ENCODE assay signal across 1 cellular context in the genomic region with DNA sequence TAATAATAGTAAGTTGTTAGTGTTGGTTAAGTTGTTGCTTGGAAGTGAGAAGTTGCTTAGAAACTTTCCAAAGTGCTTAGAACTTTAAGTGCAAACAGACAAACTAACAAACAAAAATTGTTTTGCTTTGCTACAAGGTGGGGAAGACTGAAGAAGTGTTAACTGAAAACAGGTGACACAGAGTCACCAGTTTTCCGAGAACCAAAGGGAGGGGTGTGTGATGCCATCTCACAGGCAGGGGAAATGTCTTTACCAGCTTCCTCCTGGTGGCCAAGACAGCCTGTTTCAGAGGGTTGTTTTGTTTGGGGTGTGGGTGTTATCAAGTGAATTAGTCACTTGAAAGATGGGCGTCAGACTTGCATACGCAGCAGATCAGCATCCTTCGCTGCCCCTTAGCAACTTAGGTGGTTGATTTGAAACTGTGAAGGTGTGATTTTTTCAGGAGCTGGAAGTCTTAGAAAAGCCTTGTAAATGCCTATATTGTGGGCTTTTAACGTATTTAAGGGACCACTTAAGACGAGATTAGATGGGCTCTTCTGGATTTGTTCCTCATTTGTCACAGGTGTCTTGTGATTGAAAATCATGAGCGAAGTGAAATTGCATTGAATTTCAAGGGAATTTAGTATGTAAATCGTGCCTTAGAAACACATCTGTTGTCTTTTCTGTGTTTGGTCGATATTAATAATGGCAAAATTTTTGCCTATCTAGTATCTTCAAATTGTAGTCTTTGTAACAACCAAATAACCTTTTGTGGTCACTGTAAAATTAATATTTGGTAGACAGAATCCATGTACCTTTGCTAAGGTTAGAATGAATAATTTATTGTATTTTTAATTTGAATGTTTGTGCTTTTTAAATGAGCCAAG.
TF ChIP-seq lines count a peak whose summit lies in the region.

No MANE protein-coding gene starts in this region.

TF ChIP-seq in K562, 482 proteins besides CTCF, POLR2A, EP300 and RAD21 (continued from another document and continues in another):
- TF ChIP-seq CREB1 (IDR thresholded peaks at IDR 0.05) (no peak), CREB1 (CRISPR knock-in tag; IDR thresholded peaks at IDR 0.05) (0 out of 2 replicates have a peak, but pooled peaks have one; percentile 44), CHD1 (IDR thresholded peaks at IDR 0.05; ENCODE audit: low read length) (peak; percentile 100), KLF13 (tag; IDR thresholded peaks at IDR 0.05; ENCODE audit: borderline replicate concordance, low read depth) (no peak), ZNF316 (IDR thresholded peaks at IDR 0.05) (peak; percentile 63), XRCC3 (IDR thresholded peaks at IDR 0.05) (no peak), RBM39 (optimal IDR thresholded peaks at IDR 0.05; ENCODE audit: low read depth, low read length) (peak; percentile 95), ELF2 (CRISPR knock-in tag; IDR thresholded peaks at IDR 0.05) (0 out of 2 replicates have a peak, but pooled peaks have one; percentile 10), ERF (CRISPR knock-in tag; IDR thresholded peaks at IDR 0.05) (peak; percentile 56; the same call in 1 of the 2 replicates), MAZ (CRISPR knock-in tag; conservative IDR thresholded peaks at IDR 0.05 in 1 of 2, IDR thresholded peaks at IDR 0.05 in 1 of 2) (peak in 1 of 2 experiments; percentile 33; a peak in 2 of 4 replicates), OTX1 (CRISPR knock-in tag; IDR thresholded peaks at IDR 0.05) (peak; percentile 5; the same call in 1 of the 2 replicates), ZNF121 (CRISPR knock-in tag; conservative IDR thresholded peaks at IDR 0.05) (no peak), ZNF224 (CRISPR knock-in tag; IDR thresholded peaks at IDR 0.05) (no peak), RHOXF2B (CRISPR knock-in tag; conservative IDR thresholded peaks at IDR 0.05) (no peak), SNRNP70 (optimal IDR thresholded peaks at IDR 0.05; ENCODE audit: low read depth, low read length) (peak; percentile 91), POLR2AphosphoS5 (IDR thresholded peaks at IDR 0.05; ENCODE audit: control insufficient read depth, insufficient read depth, low read depth, low read length) (peak; percentile 96), KLF16 (IDR thresholded peaks at IDR 0.05) (no peak), JUND (IDR thresholded peaks at IDR 0.05; ENCODE audit: borderline replicate concordance, low read depth, low read length) (0 out of 2 replicates have a peak, but pooled peaks have one; percentile 9), JUND (tag; IDR thresholded peaks at IDR 0.05; ENCODE audit: borderline replicate concordance, low read depth, low read length) (no peak), NR2C1 (IDR thresholded peaks at IDR 0.05) (no peak), NR2C1 (tag; IDR thresholded peaks at IDR 0.05) (no peak), RCOR1 (IDR thresholded peaks at IDR 0.05; ENCODE audit: borderline replicate concordance in 1 of 2, low read depth in 2 of 2, low read length in 2 of 2) (no peak; a peak in 1 of 4 replicates), TRIM24 (IDR thresholded peaks at IDR 0.05) (no peak), THRAP3 (IDR thresholded peaks at IDR 0.05; ENCODE audit: borderline replicate concordance) (peak; percentile 54; the same call in 1 of the 2 replicates), MAFF (IDR thresholded peaks at IDR 0.05; ENCODE audit: low read length) (peak; percentile 39), HNRNPUL1 (IDR thresholded peaks at IDR 0.05; ENCODE audit: low read length) (peak; percentile 93), FOXK1 (CRISPR knock-in tag; IDR thresholded peaks at IDR 0.05; ENCODE audit: borderline replicate concordance) (peak; percentile 88; the same call in 1 of the 2 replicates), JUN (IDR thresholded peaks at IDR 0.05; ENCODE audit: borderline replicate concordance, low read depth, low read length) (0 out of 2 replicates have a peak, but pooled peaks have one; percentile 18), JUN (CRISPR knock-in tag; IDR thresholded peaks at IDR 0.05; ENCODE audit: borderline replicate concordance) (no peak), TGIF2 (CRISPR knock-in tag; IDR thresholded peaks at IDR 0.05) (no peak; the same call in 1 of the 2 replicates), SIRT6 (IDR thresholded peaks at IDR 0.05; ENCODE audit: low read depth, low read length) (peak; percentile 72), CBX1 (IDR thresholded peaks at IDR 0.05; ENCODE audit: low read depth) (no peak), SMAD1 (IDR thresholded peaks at IDR 0.05; ENCODE audit: low read depth, low read length, partially characterized antibody) (peak; percentile 11), SRF (CRISPR knock-in tag; IDR thresholded peaks at IDR 0.05) (peak in 1 of 2 experiments; percentile 46; a peak in 1 of 4 replicates), SAFB2 (IDR thresholded peaks at IDR 0.05; ENCODE audit: borderline replicate concordance, low read depth, low read length, severe bottlenecking) (no peak), U2AF2 (optimal IDR thresholded peaks at IDR 0.05; ENCODE audit: low read depth, low read length) (no peak), NONO (IDR thresholded peaks at IDR 0.05; ENCODE audit: low read depth in 2 of 2, low read length in 1 of 2) (0 out of 4 replicates have a peak, but pooled peaks of 1 of the 2 experiments have one; percentile 5)
- TF ChIP-seq, protein P1, sequence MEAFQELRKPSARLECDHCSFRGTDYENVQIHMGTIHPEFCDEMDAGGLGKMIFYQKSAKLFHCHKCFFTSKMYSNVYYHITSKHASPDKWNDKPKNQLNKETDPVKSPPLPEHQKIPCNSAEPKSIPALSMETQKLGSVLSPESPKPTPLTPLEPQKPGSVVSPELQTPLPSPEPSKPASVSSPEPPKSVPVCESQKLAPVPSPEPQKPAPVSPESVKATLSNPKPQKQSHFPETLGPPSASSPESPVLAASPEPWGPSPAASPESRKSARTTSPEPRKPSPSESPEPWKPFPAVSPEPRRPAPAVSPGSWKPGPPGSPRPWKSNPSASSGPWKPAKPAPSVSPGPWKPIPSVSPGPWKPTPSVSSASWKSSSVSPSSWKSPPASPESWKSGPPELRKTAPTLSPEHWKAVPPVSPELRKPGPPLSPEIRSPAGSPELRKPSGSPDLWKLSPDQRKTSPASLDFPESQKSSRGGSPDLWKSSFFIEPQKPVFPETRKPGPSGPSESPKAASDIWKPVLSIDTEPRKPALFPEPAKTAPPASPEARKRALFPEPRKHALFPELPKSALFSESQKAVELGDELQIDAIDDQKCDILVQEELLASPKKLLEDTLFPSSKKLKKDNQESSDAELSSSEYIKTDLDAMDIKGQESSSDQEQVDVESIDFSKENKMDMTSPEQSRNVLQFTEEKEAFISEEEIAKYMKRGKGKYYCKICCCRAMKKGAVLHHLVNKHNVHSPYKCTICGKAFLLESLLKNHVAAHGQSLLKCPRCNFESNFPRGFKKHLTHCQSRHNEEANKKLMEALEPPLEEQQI (IDR thresholded peaks at IDR 0.05): no peak
- TF ChIP-seq, protein P2, sequence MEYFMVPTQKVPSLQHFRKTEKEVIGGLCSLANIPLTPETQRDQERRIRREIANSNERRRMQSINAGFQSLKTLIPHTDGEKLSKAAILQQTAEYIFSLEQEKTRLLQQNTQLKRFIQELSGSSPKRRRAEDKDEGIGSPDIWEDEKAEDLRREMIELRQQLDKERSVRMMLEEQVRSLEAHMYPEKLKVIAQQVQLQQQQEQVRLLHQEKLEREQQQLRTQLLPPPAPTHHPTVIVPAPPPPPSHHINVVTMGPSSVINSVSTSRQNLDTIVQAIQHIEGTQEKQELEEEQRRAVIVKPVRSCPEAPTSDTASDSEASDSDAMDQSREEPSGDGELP (CRISPR knock-in tag; IDR thresholded peaks at IDR 0.05; ENCODE audit: borderline replicate concordance): peak; percentile 53; the same call in 1 of the 2 replicates
- TF ChIP-seq, protein P3, sequence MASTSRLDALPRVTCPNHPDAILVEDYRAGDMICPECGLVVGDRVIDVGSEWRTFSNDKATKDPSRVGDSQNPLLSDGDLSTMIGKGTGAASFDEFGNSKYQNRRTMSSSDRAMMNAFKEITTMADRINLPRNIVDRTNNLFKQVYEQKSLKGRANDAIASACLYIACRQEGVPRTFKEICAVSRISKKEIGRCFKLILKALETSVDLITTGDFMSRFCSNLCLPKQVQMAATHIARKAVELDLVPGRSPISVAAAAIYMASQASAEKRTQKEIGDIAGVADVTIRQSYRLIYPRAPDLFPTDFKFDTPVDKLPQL (IDR thresholded peaks at IDR 0.05; ENCODE audit: extremely low read depth, insufficient read length): no peak
- TF ChIP-seq, protein P4, sequence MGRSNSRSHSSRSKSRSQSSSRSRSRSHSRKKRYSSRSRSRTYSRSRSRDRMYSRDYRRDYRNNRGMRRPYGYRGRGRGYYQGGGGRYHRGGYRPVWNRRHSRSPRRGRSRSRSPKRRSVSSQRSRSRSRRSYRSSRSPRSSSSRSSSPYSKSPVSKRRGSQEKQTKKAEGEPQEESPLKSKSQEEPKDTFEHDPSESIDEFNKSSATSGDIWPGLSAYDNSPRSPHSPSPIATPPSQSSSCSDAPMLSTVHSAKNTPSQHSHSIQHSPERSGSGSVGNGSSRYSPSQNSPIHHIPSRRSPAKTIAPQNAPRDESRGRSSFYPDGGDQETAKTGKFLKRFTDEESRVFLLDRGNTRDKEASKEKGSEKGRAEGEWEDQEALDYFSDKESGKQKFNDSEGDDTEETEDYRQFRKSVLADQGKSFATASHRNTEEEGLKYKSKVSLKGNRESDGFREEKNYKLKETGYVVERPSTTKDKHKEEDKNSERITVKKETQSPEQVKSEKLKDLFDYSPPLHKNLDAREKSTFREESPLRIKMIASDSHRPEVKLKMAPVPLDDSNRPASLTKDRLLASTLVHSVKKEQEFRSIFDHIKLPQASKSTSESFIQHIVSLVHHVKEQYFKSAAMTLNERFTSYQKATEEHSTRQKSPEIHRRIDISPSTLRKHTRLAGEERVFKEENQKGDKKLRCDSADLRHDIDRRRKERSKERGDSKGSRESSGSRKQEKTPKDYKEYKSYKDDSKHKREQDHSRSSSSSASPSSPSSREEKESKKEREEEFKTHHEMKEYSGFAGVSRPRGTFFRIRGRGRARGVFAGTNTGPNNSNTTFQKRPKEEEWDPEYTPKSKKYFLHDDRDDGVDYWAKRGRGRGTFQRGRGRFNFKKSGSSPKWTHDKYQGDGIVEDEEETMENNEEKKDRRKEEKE (IDR thresholded peaks at IDR 0.05; ENCODE audit: borderline replicate concordance in 1 of 2, control insufficient read depth in 1 of 2, low read depth in 2 of 2, low read length in 1 of 2): peak in 1 of 2 experiments; percentile 95; a peak in 2 of 4 replicates
- TF ChIP-seq, protein P5, sequence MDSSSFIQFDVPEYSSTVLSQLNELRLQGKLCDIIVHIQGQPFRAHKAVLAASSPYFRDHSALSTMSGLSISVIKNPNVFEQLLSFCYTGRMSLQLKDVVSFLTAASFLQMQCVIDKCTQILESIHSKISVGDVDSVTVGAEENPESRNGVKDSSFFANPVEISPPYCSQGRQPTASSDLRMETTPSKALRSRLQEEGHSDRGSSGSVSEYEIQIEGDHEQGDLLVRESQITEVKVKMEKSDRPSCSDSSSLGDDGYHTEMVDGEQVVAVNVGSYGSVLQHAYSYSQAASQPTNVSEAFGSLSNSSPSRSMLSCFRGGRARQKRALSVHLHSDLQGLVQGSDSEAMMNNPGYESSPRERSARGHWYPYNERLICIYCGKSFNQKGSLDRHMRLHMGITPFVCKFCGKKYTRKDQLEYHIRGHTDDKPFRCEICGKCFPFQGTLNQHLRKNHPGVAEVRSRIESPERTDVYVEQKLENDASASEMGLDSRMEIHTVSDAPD (CRISPR knock-in tag; IDR thresholded peaks at IDR 0.05): no peak
- TF ChIP-seq, protein P6, sequence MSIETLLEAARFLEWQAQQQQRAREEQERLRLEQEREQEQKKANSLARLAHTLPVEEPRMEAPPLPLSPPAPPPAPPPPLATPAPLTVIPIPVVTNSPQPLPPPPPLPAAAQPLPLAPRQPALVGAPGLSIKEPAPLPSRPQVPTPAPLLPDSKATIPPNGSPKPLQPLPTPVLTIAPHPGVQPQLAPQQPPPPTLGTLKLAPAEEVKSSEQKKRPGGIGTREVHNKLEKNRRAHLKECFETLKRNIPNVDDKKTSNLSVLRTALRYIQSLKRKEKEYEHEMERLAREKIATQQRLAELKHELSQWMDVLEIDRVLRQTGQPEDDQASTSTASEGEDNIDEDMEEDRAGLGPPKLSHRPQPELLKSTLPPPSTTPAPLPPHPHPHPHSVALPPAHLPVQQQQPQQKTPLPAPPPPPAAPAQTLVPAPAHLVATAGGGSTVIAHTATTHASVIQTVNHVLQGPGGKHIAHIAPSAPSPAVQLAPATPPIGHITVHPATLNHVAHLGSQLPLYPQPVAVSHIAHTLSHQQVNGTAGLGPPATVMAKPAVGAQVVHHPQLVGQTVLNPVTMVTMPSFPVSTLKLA (conservative IDR thresholded peaks at IDR 0.05): no peak
- TF ChIP-seq, protein P7, sequence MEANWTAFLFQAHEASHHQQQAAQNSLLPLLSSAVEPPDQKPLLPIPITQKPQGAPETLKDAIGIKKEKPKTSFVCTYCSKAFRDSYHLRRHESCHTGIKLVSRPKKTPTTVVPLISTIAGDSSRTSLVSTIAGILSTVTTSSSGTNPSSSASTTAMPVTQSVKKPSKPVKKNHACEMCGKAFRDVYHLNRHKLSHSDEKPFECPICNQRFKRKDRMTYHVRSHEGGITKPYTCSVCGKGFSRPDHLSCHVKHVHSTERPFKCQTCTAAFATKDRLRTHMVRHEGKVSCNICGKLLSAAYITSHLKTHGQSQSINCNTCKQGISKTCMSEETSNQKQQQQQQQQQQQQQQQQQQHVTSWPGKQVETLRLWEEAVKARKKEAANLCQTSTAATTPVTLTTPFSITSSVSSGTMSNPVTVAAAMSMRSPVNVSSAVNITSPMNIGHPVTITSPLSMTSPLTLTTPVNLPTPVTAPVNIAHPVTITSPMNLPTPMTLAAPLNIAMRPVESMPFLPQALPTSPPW (CRISPR knock-in tag; IDR thresholded peaks at IDR 0.05): no peak
- TF ChIP-seq, protein P8, sequence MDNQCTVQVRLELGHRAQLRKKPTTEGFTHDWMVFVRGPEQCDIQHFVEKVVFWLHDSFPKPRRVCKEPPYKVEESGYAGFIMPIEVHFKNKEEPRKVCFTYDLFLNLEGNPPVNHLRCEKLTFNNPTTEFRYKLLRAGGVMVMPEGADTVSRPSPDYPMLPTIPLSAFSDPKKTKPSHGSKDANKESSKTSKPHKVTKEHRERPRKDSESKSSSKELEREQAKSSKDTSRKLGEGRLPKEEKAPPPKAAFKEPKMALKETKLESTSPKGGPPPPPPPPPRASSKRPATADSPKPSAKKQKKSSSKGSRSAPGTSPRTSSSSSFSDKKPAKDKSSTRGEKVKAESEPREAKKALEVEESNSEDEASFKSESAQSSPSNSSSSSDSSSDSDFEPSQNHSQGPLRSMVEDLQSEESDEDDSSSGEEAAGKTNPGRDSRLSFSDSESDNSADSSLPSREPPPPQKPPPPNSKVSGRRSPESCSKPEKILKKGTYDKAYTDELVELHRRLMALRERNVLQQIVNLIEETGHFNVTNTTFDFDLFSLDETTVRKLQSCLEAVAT (IDR thresholded peaks at IDR 0.05): peak; percentile 95 to 99
- TF ChIP-seq, protein P9, sequence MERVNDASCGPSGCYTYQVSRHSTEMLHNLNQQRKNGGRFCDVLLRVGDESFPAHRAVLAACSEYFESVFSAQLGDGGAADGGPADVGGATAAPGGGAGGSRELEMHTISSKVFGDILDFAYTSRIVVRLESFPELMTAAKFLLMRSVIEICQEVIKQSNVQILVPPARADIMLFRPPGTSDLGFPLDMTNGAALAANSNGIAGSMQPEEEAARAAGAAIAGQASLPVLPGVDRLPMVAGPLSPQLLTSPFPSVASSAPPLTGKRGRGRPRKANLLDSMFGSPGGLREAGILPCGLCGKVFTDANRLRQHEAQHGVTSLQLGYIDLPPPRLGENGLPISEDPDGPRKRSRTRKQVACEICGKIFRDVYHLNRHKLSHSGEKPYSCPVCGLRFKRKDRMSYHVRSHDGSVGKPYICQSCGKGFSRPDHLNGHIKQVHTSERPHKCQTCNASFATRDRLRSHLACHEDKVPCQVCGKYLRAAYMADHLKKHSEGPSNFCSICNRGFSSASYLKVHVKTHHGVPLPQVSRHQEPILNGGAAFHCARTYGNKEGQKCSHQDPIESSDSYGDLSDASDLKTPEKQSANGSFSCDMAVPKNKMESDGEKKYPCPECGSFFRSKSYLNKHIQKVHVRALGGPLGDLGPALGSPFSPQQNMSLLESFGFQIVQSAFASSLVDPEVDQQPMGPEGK (CRISPR knock-in tag; IDR thresholded peaks at IDR 0.05; ENCODE audit: borderline replicate concordance): peak; percentile 20; the same call in 1 of the 2 replicates
